22 cellular contexts compared by ENCODE assay signal in the genomic region with DNA sequence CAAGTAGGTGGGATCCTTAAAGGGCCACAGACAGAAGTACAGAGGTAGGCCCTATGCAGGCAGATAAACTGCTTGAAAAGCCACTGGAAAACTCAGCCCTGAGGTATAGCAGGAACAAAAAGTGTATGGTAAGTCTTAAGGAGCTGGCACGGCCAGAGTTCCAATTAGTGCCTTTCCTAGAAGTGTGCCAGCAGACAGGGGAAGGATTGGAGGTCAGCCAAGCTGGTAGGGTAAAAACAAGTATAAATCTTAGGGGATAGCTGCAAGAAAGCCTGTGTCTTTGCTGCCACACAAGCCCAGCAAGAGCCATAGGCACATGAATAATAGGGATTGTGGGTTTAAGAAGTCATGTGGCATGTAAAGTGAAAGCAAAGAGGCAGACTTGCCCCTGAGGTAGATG.
"Had no signal": no experiment of that assay in that cellular context is flagged by ENCODE, and none has a peak within 500 bp of the region (broad histone marks: within the 10 kb centered on the region; RNA-seq: fewer than 3 reads in every experiment).

No MANE protein-coding gene starts in this region.

- H3K27ac ChIP-seq: lower lobe of right lung, neutrophil, pancreas, right lobe of liver, stomach, tibial artery had no signal

- H3K4me3 ChIP-seq: lower lobe of right lung, pancreas, right lobe of liver, smooth muscle cell, stomach, tibial artery had no signal

- DNase-seq: cortex of kidney; effector memory CD8-positive, alpha-beta T cell; head of caudate nucleus; left ventricle myocardium superior; lower lobe of right lung; naive thymus-derived CD8-positive, alpha-beta T cell; nephron progenitor cell; pancreas; retina; right lobe of liver; stimulated activated CD4-positive, alpha-beta T cell treated with anti-CD3 and anti-CD28 coated beads, Interleukin-12 subunit alpha, Interleukin-12 subunit beta, amount 100 ng/mL, for 4 hours; stimulated activated CD4-positive, alpha-beta T cell treated with anti-CD3 and anti-CD28 coated beads, Interleukin-1b, Interleukin-23, amount 100 ng/mL, for 48 hours; stimulated activated CD4-positive, alpha-beta T cell treated with anti-CD3 and anti-CD28 coated beads, Interleukin-4, amount 100 ng/mL, for 1 hour; stimulated activated CD8-positive, alpha-beta memory T cell treated with anti-CD3 and anti-CD28 coated beads, Interleukin-4, amount 100 ng/mL, for 48 hours; stimulated activated naive CD4-positive, alpha-beta T cell; stomach; tibial artery had no signal

- H3K9me3 ChIP-seq: lower lobe of right lung, pancreas, right lobe of liver, stomach, tibial artery had no signal

- ATAC-seq: effector memory CD8-positive, alpha-beta T cell; left ventricle myocardium superior; lower lobe of right lung; naive thymus-derived CD8-positive, alpha-beta T cell; pancreas; right lobe of liver had no signal

- H3K4me1 ChIP-seq: lower lobe of right lung, pancreas, right lobe of liver, stomach, tibial artery had no signal

- H3K4me2 ChIP-seq: smooth muscle cell had no signal

- H3K27me3 ChIP-seq: neutrophil, pancreas, right lobe of liver, stomach, tibial artery had no signal

- FAIRE-seq: endometrium, frontal cortex, keratinocyte, pancreas had no signal

- H3K36me3 ChIP-seq: lower lobe of right lung, neutrophil, pancreas, right lobe of liver, stomach, tibial artery had no signal
